ENCODE assay signal across 8 cellular contexts in the genomic region with DNA sequence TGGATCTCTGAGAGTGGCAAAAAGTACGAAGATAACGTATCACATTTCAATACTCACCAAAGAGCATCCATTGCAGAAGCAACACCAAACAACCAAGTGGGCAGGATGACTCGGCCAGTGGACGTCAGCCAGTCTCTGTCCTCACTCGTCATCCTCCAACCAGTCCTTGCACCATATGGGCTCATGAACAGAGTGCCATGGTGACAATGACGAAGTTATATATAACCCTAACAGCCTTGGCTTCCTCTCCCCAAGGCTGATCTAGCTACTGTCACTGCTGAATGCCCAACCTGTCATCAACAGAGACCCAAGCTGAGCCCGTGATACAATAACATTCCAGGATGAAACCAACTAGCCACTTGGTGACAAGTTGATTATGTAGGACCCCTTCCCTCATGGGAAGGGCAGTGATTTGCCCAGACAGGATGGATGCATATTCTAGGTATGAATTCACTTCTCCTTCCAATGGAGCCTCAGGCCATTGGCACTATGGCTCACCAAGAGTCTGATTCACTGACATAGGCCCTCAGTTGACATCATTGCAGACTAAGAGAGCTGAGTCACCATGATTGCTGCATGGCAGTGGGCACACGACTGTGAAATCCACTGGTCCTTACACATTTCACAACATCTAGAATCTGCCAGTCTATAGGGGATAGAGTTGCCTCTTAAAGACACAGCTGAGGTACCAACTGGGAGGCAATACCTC. TPM values are rescaled to one million over a fixed set of nuclear protein-coding genes. Genes with fewer than 3 reads are reported as not detected.
DNase-seq lines count a peak whose midpoint lies in the region; TF ChIP-seq lines count a peak whose summit lies in the region.

No MANE protein-coding gene starts in this region.

- H3K27ac Mint-ChIP-seq in chondrocyte (ENCODE audit: unreplicated experiment), result no peak overlapping the region
- H3K27ac Mint-ChIP-seq in progenitor cell of endocrine pancreas, result no peak overlapping the region

- peak; percentile 57 for DNase-seq in activated CD4-positive, alpha-beta T cell treated with anti-CD3 and anti-CD28 coated beads for 48 hours
- no peak for DNase-seq in activated CD4-positive, alpha-beta T cell treated with anti-CD3 and anti-CD28 coated beads for 1 hour
- DNase-seq in OCI-M1 (lab: John Stamatoyannopoulos, UW) (peak; percentile 32), chondrocyte (ENCODE audit: low spot score) (peak; percentile 40), NCI-H1048 (lab: John Stamatoyannopoulos, UW) (no peak), NCI-H524 treated with DMSO at 0.1 percent for 48 hours (lab: John Stamatoyannopoulos, UW) (no peak), progenitor cell of endocrine pancreas (ENCODE audit: low spot score, unreplicated experiment) (no peak)

- H3K36me3 ChIP-seq in skeletal muscle satellite cell (ENCODE audit: insufficient read depth, low read length), result peaks cover under 1% of the 10 kb centered on the region

- no peaks in the 10 kb centered on the region for H3K27me3 ChIP-seq in skeletal muscle satellite cell (ENCODE audit: control insufficient read depth, insufficient read depth, low read length)

- H3K9me3 Mint-ChIP-seq in chondrocyte (ENCODE audit: low read depth) (no peaks in the 10 kb centered on the region), progenitor cell of endocrine pancreas (ENCODE audit: low read depth) (no peaks in the 10 kb centered on the region)

- H3K4me1 ChIP-seq in skeletal muscle satellite cell (ENCODE audit: control insufficient read depth, insufficient read depth, low read length), result peaks cover 73% of the 10 kb centered on the region

- no peak for TF ChIP-seq CTCF in chondrocyte (IDR thresholded peaks at IDR 0.05)
- TF ChIP-seq CTCF in progenitor cell of endocrine pancreas (IDR thresholded peaks at IDR 0.05; ENCODE audit: unreplicated experiment), result no peak

- H3K36me3 Mint-ChIP-seq in chondrocyte (ENCODE audit: low read depth), result no peaks in the 10 kb centered on the region
- peaks cover 1% of the 10 kb centered on the region for H3K36me3 Mint-ChIP-seq in progenitor cell of endocrine pancreas (ENCODE audit: insufficient read depth)

- H3K9ac ChIP-seq in skeletal muscle satellite cell (ENCODE audit: low read depth, low read length), result peak overlapping the region; percentile 41

- peak overlapping the region; percentile 18 for H3K4me2 ChIP-seq in skeletal muscle satellite cell (ENCODE audit: low read length)

- H3K4me1 Mint-ChIP-seq in chondrocyte (ENCODE audit: low read depth) (peaks cover 36% of the 10 kb centered on the region), progenitor cell of endocrine pancreas (ENCODE audit: low read depth) (peaks cover 11% of the 10 kb centered on the region)

- no peaks in the 10 kb centered on the region for H3K9me3 ChIP-seq in skeletal muscle satellite cell (replicated peaks; ENCODE audit: low read length)

- no peak overlapping the region for H3K4me3 Mint-ChIP-seq in chondrocyte (ENCODE audit: unreplicated experiment)
- H3K4me3 Mint-ChIP-seq in progenitor cell of endocrine pancreas (ENCODE audit: low read depth), result no peak overlapping the region

- H3K4me3 ChIP-seq in skeletal muscle satellite cell (ENCODE audit: low read length), result peak overlapping the region; percentile 18

- H3K27me3 Mint-ChIP-seq in chondrocyte (ENCODE audit: low read depth), result no peaks in the 10 kb centered on the region
- peaks cover 19% of the 10 kb centered on the region for H3K27me3 Mint-ChIP-seq in progenitor cell of endocrine pancreas

RNA-seq across cellular contexts. Expression of gene PPIF, which starts 26.3 kb away (rescaled TPM):
- total RNA-seq in chondrocyte (11.0 to 16.2 TPM (median 15.2 TPM) in 3 replicates), progenitor cell of endocrine pancreas (35.9 and 37.1 TPM in 2 replicates)
- total RNA-seq in skeletal muscle satellite cell (2012; rRNA removed), result 56.0 and 66.0 TPM in 2 replicates

Comparison
In these comparisons a context has a peak if more than half of its experiments do, and no peak if none do; other contexts are left out.
1. DNase-seq: peak in activated CD4-positive, alpha-beta T cell treated with anti-CD3 and anti-CD28 coated beads for 48 hours (single experiment), OCI-M1 (single experiment) and chondrocyte (single experiment); none in activated CD4-positive, alpha-beta T cell treated with anti-CD3 and anti-CD28 coated beads for 1 hour (single experiment), NCI-H1048 (single experiment), NCI-H524 treated with DMSO at 0.1 percent for 48 hours (single experiment) and progenitor cell of endocrine pancreas (single experiment).